In the genomic region with DNA sequence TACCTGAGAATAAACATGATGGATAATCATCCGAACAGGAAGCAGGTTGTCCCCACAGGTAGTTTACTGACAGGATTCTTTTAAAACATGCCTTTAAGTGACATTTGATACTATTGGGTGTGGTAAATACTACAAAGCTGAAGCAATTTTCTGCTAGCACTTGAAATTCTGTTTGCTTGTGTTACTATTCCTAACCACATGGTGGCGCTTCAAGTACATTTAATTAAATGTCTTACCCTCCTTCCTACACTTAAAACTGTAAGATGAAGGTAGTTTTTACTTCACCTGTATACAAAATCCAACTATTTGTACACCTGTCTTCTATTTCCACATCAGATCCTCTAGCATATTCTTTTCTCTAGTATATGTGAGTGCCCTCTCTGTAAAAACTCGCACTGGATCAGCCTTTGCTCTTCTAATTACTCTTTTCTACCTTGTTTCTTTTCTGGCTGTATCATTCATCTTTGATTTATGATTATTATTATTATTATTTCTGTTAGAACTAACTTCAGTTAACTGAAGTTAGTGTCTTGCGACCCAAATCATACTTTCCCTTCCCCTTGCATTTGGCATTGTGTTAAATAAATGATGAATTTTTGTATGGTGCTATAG, we compare ENCODE assay signal across 9 cellular contexts. TPM values are rescaled to one million over a fixed set of nuclear protein-coding genes. Genes with fewer than 3 reads are reported as not detected.
A peak's percentile ranks its signal among the peaks of the same experiment; 100 is the strongest.
DNase-seq lines count a peak whose midpoint lies in the region; ATAC-seq, FAIRE-seq and TF ChIP-seq lines count a peak whose summit lies in the region.
"Had no signal": no experiment of that assay in that cellular context is flagged by ENCODE, and none has a peak within 500 bp of the region (broad histone marks: within the 10 kb centered on the region; RNA-seq: fewer than 3 reads in every experiment).

No MANE protein-coding gene starts in this region.

- no peak overlapping the region for H3K27ac Mint-ChIP-seq in MCF 10A (ENCODE audit: low read depth, unreplicated experiment)

- 53% methylated on average over 4 of the region's 4 CpGs for WGBS in HepG2 (ENCODE audit: low lambda C conversion rate)

- ATAC-seq in HepG2 (no peak), GM21723 (IDR thresholded peaks at IDR 0.05; ENCODE audit: unreplicated experiment) (no peak), GM21717 (IDR thresholded peaks at IDR 0.05; ENCODE audit: unreplicated experiment) (no peak), HG03196 (IDR thresholded peaks at IDR 0.05; ENCODE audit: unreplicated experiment) (no peak)

- peaks cover 24% of the 10 kb centered on the region for H3K36me3 ChIP-seq in BE2C
- H3K36me3 ChIP-seq in HepG2 (replicated peaks in 1 of 2; ENCODE audit: control insufficient read depth in 1 of 2, insufficient read depth in 2 of 2, low read length in 2 of 2) = peaks cover 2 to 15% of the 10 kb centered on the region in 2 experiments; a peak in 4 of 5 replicates

- DNase-seq in BE2C (peak; percentile 21), GM12864 (ENCODE audit: low read depth) (no peak), NCI-H345 treated with DMSO at 0.1 percent for 48 hours (lab: John Stamatoyannopoulos, UW; ENCODE audit: unreplicated experiment) (peak; percentile 42), MCF 10A (ENCODE audit: unreplicated experiment) (peak; percentile 67), HepG2 (ENCODE audit: low spot score) (peak; percentile 38)

- H3K79me2 ChIP-seq in HepG2 (ENCODE audit: insufficient read depth, low read length) = no peaks in the 10 kb centered on the region

- no peaks in the 10 kb centered on the region for H3K4me1 ChIP-seq in BE2C
- no peaks in the 10 kb centered on the region for H3K4me1 ChIP-seq in HepG2 (ENCODE audit: insufficient read depth, low read length)

- H2AFZ ChIP-seq in HepG2 (ENCODE audit: low read length) = no peak overlapping the region

- no peak overlapping the region for H3K27ac ChIP-seq in HepG2 (ENCODE audit: extremely low read length, insufficient read depth, low read length)
- H3K27ac ChIP-seq: SJSA1 had no signal

- no peaks in the 10 kb centered on the region for H3K9me3 Mint-ChIP-seq in MCF 10A (ENCODE audit: unreplicated experiment)

- intact Hi-C loops in MCF 10A (cut with micrococcal nuclease) = loop anchor here (1.0 to 5.0 kb wide), 6 partner anchors 108 to 1390 kb away; a partner anchor contains a TSS
- intact Hi-C loops in HepG2 (cut with micrococcal nuclease; ENCODE audit: unreplicated experiment) = loop anchor here (1.0 to 10.0 kb wide), 5 partner anchors 108 to 1408 kb away; a partner anchor contains a TSS

- H3K27me3 Mint-ChIP-seq in MCF 10A (ENCODE audit: insufficient read depth, unreplicated experiment) = no peaks in the 10 kb centered on the region

- H3K27me3 ChIP-seq in BE2C (no peaks in the 10 kb centered on the region), HepG2 (ENCODE audit: control insufficient read depth in 1 of 2, insufficient read depth in 2 of 2, low read length in 2 of 2) (no peaks in the 10 kb centered on the region)
- H3K27me3 ChIP-seq: SJSA1 had no signal

- in situ Hi-C loops in HepG2 (cut with HindIII; ENCODE audit: extremely low pct_ligation_motif_present, low pct_unique_long_range_greater_than_20kb) = loop anchor here (10.0 kb wide), 1 partner anchor 308 kb away; no protein-coding TSS in a partner anchor

- H4K20me1 ChIP-seq in HepG2 (ENCODE audit: insufficient read depth, low read length) = no peaks in the 10 kb centered on the region

- POLR2A ChIA-PET in MCF 10A (lab: Yijun Ruan, JAX) = no interaction called here
- POLR2A ChIA-PET in HepG2 (lab: Yijun Ruan, JAX) = no interaction called here

- peak; percentile 55 for FAIRE-seq in HepG2 (lab: Jason Lieb, UNC)

- no peak overlapping the region for H3K4me3 ChIP-seq in BE2C (ENCODE audit: low read depth, low read length)
- no peak overlapping the region for H3K4me3 ChIP-seq in GM12864 (ENCODE audit: low read depth, low read length)
- H3K4me3 ChIP-seq in HepG2 (replicated peaks in 1 of 3; ENCODE audit: insufficient read depth in 1 of 3, low read depth in 2 of 3, low read length in 3 of 3) = no peak overlapping the region
- H3K4me3 ChIP-seq: SJSA1 had no signal

- TF ChIP-seq EP300 in HepG2 (IDR thresholded peaks at IDR 0.05; ENCODE audit: low read depth in 2 of 2, low read length in 2 of 2) = no peak
- no peak for TF ChIP-seq EP300 in HepG2 (CRISPR knock-in tag; IDR thresholded peaks at IDR 0.05; ENCODE audit: borderline replicate concordance)

- no peak overlapping the region for H3K4me3 Mint-ChIP-seq in MCF 10A (ENCODE audit: unreplicated experiment)

- CTCF ChIA-PET in MCF 10A (lab: Yijun Ruan, JAX) = interaction anchor here (1.1 to 2.9 kb wide), 7 partner anchors 10 to 379 kb away, joined by 3 to 16 read pairs (median 4); no protein-coding TSS in a partner anchor
- CTCF ChIA-PET in HepG2 (lab: Yijun Ruan, JAX; ENCODE audit: low intra/inter-chr PET ratio, low total read pairs) = interaction anchor here (1.0 to 1.4 kb wide), 3 partner anchors 109 to 522 kb away, joined by 3 to 7 read pairs (median 5); no protein-coding TSS in a partner anchor

- BruUV-seq in MCF 10A (replicated peaks; lab: Mats Ljungman, UMichigan) (no TSS peak), HepG2 (replicated peaks; lab: Mats Ljungman, UMichigan) (no TSS peak)

- H3K9me3 ChIP-seq in BE2C = no peaks in the 10 kb centered on the region
- H3K9me3 ChIP-seq in HepG2 (ENCODE audit: low read length) = no peaks in the 10 kb centered on the region
- H3K9me3 ChIP-seq: SJSA1 had no signal

- no peak for TF ChIP-seq RAD21 in HepG2 (CRISPR knock-in tag; IDR thresholded peaks at IDR 0.05)

- no peak overlapping the region for H3K9ac ChIP-seq in HepG2 (ENCODE audit: insufficient read depth, low read depth, low read length)

- no peak overlapping the region for H3K4me2 ChIP-seq in HepG2 (ENCODE audit: low read depth, low read length)

- no peak for TF ChIP-seq POLR2A in HepG2 (IDR thresholded peaks at IDR 0.05; ENCODE audit: insufficient read depth in 1 of 2, low read depth in 2 of 2, low read length in 2 of 2)

- H3K4me1 Mint-ChIP-seq in MCF 10A (ENCODE audit: insufficient read depth, unreplicated experiment) = peaks cover 14% of the 10 kb centered on the region

- TF ChIP-seq CTCF in BE2C (IDR thresholded peaks at IDR 0.05; ENCODE audit: low read depth, low read length) = peak; percentile 68
- TF ChIP-seq CTCF in GM12864 (IDR thresholded peaks at IDR 0.05; ENCODE audit: low read depth, low read length, missing control alignments) = peak; percentile 57
- TF ChIP-seq CTCF in MCF 10A (IDR thresholded peaks at IDR 0.05; ENCODE audit: unreplicated experiment) = peak; percentile 54
- TF ChIP-seq CTCF in HepG2 (CRISPR knock-in tag; IDR thresholded peaks at IDR 0.05) = peak; percentile 70

- H3K36me3 Mint-ChIP-seq in MCF 10A (ENCODE audit: insufficient read depth, unreplicated experiment) = peaks cover 18% of the 10 kb centered on the region

RNA-seq across cellular contexts. Expression of a gene that starts 18.4 kb away (rescaled TPM):
- 35.9 TPM for polyA plus RNA-seq in BE2C (2012; ENCODE audit: insufficient read depth, insufficient read length, low read depth)
- total RNA-seq in MCF 10A (2022) = 42.5 and 42.7 TPM in 2 replicates
- 34.6 and 45.2 TPM in 2 replicates for total RNA-seq in HepG2 (2016; rRNA removed; fragmentation: Illumina TruSeq; extraction: Trizol)
- total RNA-seq in HepG2 (2016; cell fraction: cytosol; rRNA removed; fragmentation: Illumina TruSeq; extraction: Trizol; ENCODE audit: low read depth) = 10.9 and 13.1 TPM in 2 replicates
- total RNA-seq in HepG2 (2016; cell fraction: insoluble cytoplasmic fraction; rRNA removed; fragmentation: Illumina TruSeq; extraction: Trizol) = 34.0 and 43.7 TPM in 2 replicates
- 34.7 and 43.2 TPM in 2 replicates for total RNA-seq in HepG2 (2016; cell fraction: membrane; rRNA removed; fragmentation: Illumina TruSeq; extraction: Trizol)
- 24.1 and 26.5 TPM in 2 replicates for total RNA-seq in HepG2 (2016; cell fraction: nucleus; rRNA removed; fragmentation: Illumina TruSeq; extraction: Trizol)
- polyA plus RNA-seq in HepG2 (2011; rRNA removed) = 13.7 and 14.2 TPM in 2 replicates
- 6.7 and 10.0 TPM in 2 replicates for polyA plus RNA-seq in HepG2 (2011; cell fraction: cytosol; rRNA removed)
- 10.0 and 14.5 TPM in 2 replicates for polyA plus RNA-seq in HepG2 (2011; cell fraction: nucleus; rRNA removed)
- 16.5 and 16.7 TPM in 2 replicates for polyA plus RNA-seq in HepG2 (2012)
- 9.6 and 9.9 TPM in 2 replicates for polyA plus RNA-seq in HepG2 (2016; cell fraction: cytosol; fragmentation: Illumina TruSeq; extraction: Trizol; ENCODE audit: low read depth)
- polyA plus RNA-seq in HepG2 (2016; cell fraction: insoluble cytoplasmic fraction; fragmentation: Illumina TruSeq; extraction: Trizol; ENCODE audit: low read depth) = 36.1 TPM in 2 replicates
- 23.1 and 26.9 TPM in 2 replicates for polyA plus RNA-seq in HepG2 (2016; cell fraction: membrane; fragmentation: Illumina TruSeq; extraction: Trizol; ENCODE audit: low read depth)
- 26.7 and 28.1 TPM in 2 replicates for polyA plus RNA-seq in HepG2 (2016; cell fraction: nucleus; fragmentation: Illumina TruSeq; extraction: Trizol; ENCODE audit: insufficient read depth, low read depth)
- 10.1 and 14.8 TPM in 2 replicates for polyA minus RNA-seq in HepG2 (2011; rRNA and poly(A)+ RNA removed; ENCODE audit: low replicate concordance)
- polyA minus RNA-seq in HepG2 (2011; cell fraction: cytosol; rRNA and poly(A)+ RNA removed) = 14.5 and 18.6 TPM in 2 replicates
- polyA minus RNA-seq in HepG2 (2011; cell fraction: nucleus; rRNA and poly(A)+ RNA removed) = 24.2 and 31.0 TPM in 2 replicates

RNA-seq across cellular contexts. Expression of a gene that starts 30.8 kb away (rescaled TPM):
- polyA plus RNA-seq in BE2C (2012; ENCODE audit: insufficient read depth, insufficient read length, low read depth) = 1.1 TPM
- 2.8 and 3.1 TPM in 2 replicates for total RNA-seq in MCF 10A (2022)
- total RNA-seq in HepG2 (2016; rRNA removed; fragmentation: Illumina TruSeq; extraction: Trizol) = 0.27 and 0.71 TPM in 2 replicates
- total RNA-seq in HepG2 (2016; cell fraction: cytosol; rRNA removed; fragmentation: Illumina TruSeq; extraction: Trizol; ENCODE audit: low read depth) = 0.51 and 0.53 TPM in 2 replicates
- 0.43 and 0.65 TPM in 2 replicates for total RNA-seq in HepG2 (2016; cell fraction: insoluble cytoplasmic fraction; rRNA removed; fragmentation: Illumina TruSeq; extraction: Trizol)
- total RNA-seq in HepG2 (2016; cell fraction: membrane; rRNA removed; fragmentation: Illumina TruSeq; extraction: Trizol) = 0.46 and 0.55 TPM in 2 replicates
- total RNA-seq in HepG2 (2016; cell fraction: nucleus; rRNA removed; fragmentation: Illumina TruSeq; extraction: Trizol) = 2.3 and 2.9 TPM in 2 replicates
- polyA plus RNA-seq in HepG2 (2011; rRNA removed) = 0.12 and 0.29 TPM in 2 replicates
- 0.07 TPM in 1 of 2 replicates, not detected in the other for polyA plus RNA-seq in HepG2 (2011; cell fraction: cytosol; rRNA removed)
- 0.21 and 0.38 TPM in 2 replicates for polyA plus RNA-seq in HepG2 (2011; cell fraction: nucleus; rRNA removed)
- polyA plus RNA-seq in HepG2 (2012) = 0.48 and 0.58 TPM in 2 replicates
- polyA plus RNA-seq in HepG2 (2016; cell fraction: cytosol; fragmentation: Illumina TruSeq; extraction: Trizol; ENCODE audit: low read depth) = 0.15 and 0.24 TPM in 2 replicates
- 0.38 and 0.55 TPM in 2 replicates for polyA plus RNA-seq in HepG2 (2016; cell fraction: insoluble cytoplasmic fraction; fragmentation: Illumina TruSeq; extraction: Trizol; ENCODE audit: low read depth)
- 0.60 TPM in 1 of 2 replicates, not detected in the other for polyA plus RNA-seq in HepG2 (2016; cell fraction: membrane; fragmentation: Illumina TruSeq; extraction: Trizol; ENCODE audit: low read depth)
- polyA plus RNA-seq in HepG2 (2016; cell fraction: nucleus; fragmentation: Illumina TruSeq; extraction: Trizol; ENCODE audit: insufficient read depth, low read depth) = 0.56 and 1.1 TPM in 2 replicates
- not detected in 2 replicates for polyA minus RNA-seq in HepG2 (2011; rRNA and poly(A)+ RNA removed; ENCODE audit: low replicate concordance)
- not detected in 2 replicates for polyA minus RNA-seq in HepG2 (2011; cell fraction: cytosol; rRNA and poly(A)+ RNA removed)
- polyA minus RNA-seq in HepG2 (2011; cell fraction: nucleus; rRNA and poly(A)+ RNA removed) = 1.9 and 2.9 TPM in 2 replicates
